In genomic region chr17:21719511-21720226, GRCh38 we compare ENCODE assay signal across 2 cellular contexts. TPM values are rescaled to one million over a fixed set of nuclear protein-coding genes. Genes with fewer than 3 reads are reported as not detected.
"Had no signal": no experiment of that assay in that cellular context is flagged by ENCODE, and none has a peak within 500 bp of the region (broad histone marks: within the 10 kb centered on the region; RNA-seq: fewer than 3 reads in every experiment).

No MANE protein-coding gene starts in this region.

RNA-seq across cellular contexts. Expression of gene KCNJ18, which starts 27.3 kb away (rescaled TPM):
- total RNA-seq: G401, GM12878 had no signal
- polyA plus RNA-seq: GM12878 had no signal
